Comparison of ENCODE assay signal across 1 cellular context in the genomic region with DNA sequence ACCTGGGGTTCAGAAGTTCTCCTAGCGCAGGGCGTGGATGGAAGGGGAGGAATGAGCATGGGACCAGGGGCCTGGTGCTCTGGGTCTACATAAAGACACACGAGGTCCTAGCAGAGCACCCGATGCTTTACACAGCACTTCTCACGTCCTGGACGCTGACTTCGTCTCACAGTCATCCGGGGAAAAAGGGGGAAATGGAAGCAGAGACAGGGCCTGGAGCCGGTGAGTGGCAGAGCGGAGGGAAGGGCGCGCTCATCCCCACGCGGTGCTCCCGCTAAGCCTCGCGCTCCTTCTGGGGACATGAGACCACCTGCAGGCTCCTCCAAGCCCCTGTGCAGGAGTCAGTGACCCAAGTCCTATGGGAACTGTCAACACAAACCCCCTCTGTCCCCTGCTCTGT.
TF ChIP-seq lines count a peak whose summit lies in the region.

No MANE protein-coding gene starts in this region.

TF ChIP-seq in IMR-90, 13 proteins besides CTCF, POLR2A, EP300 and RAD21:
- TF ChIP-seq, protein P1, sequence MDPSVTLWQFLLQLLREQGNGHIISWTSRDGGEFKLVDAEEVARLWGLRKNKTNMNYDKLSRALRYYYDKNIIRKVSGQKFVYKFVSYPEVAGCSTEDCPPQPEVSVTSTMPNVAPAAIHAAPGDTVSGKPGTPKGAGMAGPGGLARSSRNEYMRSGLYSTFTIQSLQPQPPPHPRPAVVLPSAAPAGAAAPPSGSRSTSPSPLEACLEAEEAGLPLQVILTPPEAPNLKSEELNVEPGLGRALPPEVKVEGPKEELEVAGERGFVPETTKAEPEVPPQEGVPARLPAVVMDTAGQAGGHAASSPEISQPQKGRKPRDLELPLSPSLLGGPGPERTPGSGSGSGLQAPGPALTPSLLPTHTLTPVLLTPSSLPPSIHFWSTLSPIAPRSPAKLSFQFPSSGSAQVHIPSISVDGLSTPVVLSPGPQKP (IDR thresholded peaks at IDR 0.05; ENCODE audit: borderline replicate concordance, low read depth, low read length): no peak
- TF ChIP-seq NFE2L2 (IDR thresholded peaks at IDR 0.05; ENCODE audit: low read depth, low read length) (no peak), CHD1 (IDR thresholded peaks at IDR 0.05; ENCODE audit: low read depth, low read length) (no peak), SMC3 (IDR thresholded peaks at IDR 0.05; ENCODE audit: low read depth, low read length) (no peak), MAZ (IDR thresholded peaks at IDR 0.05; ENCODE audit: borderline replicate concordance, low read depth, low read length) (no peak), FOS (IDR thresholded peaks at IDR 0.05; ENCODE audit: low read depth, low read length) (no peak), CEBPB (IDR thresholded peaks at IDR 0.05; ENCODE audit: low read depth, low read length) (no peak), RCOR1 (IDR thresholded peaks at IDR 0.05; ENCODE audit: insufficient replicate concordance, low read length) (no peak), MXI1 (IDR thresholded peaks at IDR 0.05; ENCODE audit: borderline replicate concordance, low read depth, low read length) (no peak), BHLHE40 (IDR thresholded peaks at IDR 0.05; ENCODE audit: low read depth, low read length) (no peak), RFX5 (IDR thresholded peaks at IDR 0.05; ENCODE audit: low read depth, low read length) (no peak)
- TF ChIP-seq, protein P2, sequence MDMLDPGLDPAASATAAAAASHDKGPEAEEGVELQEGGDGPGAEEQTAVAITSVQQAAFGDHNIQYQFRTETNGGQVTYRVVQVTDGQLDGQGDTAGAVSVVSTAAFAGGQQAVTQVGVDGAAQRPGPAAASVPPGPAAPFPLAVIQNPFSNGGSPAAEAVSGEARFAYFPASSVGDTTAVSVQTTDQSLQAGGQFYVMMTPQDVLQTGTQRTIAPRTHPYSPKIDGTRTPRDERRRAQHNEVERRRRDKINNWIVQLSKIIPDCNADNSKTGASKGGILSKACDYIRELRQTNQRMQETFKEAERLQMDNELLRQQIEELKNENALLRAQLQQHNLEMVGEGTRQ (IDR thresholded peaks at IDR 0.05; ENCODE audit: low read depth, low read length): no peak
